ENCODE assay signal across 29 cellular contexts in the genomic region with DNA sequence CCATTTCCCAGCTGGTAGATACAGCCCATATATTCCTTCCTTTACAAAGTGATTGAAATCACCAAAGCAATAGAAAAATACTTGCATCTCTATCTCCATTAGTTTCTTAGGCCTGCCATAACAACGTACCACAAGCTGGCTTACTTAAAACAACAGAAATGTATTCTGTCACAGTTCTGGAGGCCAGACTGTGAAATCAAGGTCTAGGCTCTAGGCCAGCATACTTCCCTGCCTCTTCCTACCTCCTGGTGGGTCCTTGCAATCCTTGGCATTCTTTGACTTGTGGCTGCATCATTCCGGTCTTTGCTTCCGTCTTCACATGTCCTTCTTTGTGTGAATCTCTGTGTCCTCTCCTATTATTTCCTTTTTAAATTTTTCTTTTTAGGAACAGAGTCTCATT.
"Had no signal": no experiment of that assay in that cellular context is flagged by ENCODE, and none has a peak within 500 bp of the region (broad histone marks: within the 10 kb centered on the region; RNA-seq: fewer than 3 reads in every experiment).

No MANE protein-coding gene starts in this region.

- H3K36me3 Mint-ChIP-seq: activated CD4-positive, alpha-beta memory T cell treated with anti-CD3 and anti-CD28 coated beads for 36 hours; activated naive CD4-positive, alpha-beta T cell treated with anti-CD3 and anti-CD28 coated beads, Interleukin-2, amount 10 ng/mL, durations not matched to agents 7 days and 5 days; activated naive CD8-positive, alpha-beta T cell treated with anti-CD3 and anti-CD28 coated beads, Interleukin-2, amount 10 ng/mL, durations not matched to agents 7 days and 5 days had no signal

- H3K4me3 ChIP-seq: body of pancreas, cardiac muscle cell, left ventricle myocardium inferior, lung, pancreas, psoas muscle, sigmoid colon, smooth muscle cell, thoracic aorta had no signal

- H3K27me3 ChIP-seq: body of pancreas, cardiac muscle cell, pancreas, sigmoid colon had no signal

- H3K27me3 Mint-ChIP-seq: activated CD4-positive, alpha-beta memory T cell treated with anti-CD3 and anti-CD28 coated beads for 36 hours; activated CD4-positive, alpha-beta T cell treated with anti-CD3 and anti-CD28 coated beads, Interleukin-2, amount 10 ng/mL, durations not matched to agents 24 days and 14 days; activated naive CD4-positive, alpha-beta T cell treated with anti-CD3 and anti-CD28 coated beads, Interleukin-2, amount 10 ng/mL, durations not matched to agents 7 days and 5 days; activated naive CD8-positive, alpha-beta T cell treated with anti-CD3 and anti-CD28 coated beads, Interleukin-2, amount 10 ng/mL, durations not matched to agents 7 days and 5 days had no signal

- H3K4me1 Mint-ChIP-seq: activated CD4-positive, alpha-beta T cell treated with anti-CD3 and anti-CD28 coated beads, Interleukin-2, amount 10 ng/mL, durations not matched to agents 24 days and 14 days; activated naive CD4-positive, alpha-beta T cell treated with anti-CD3 and anti-CD28 coated beads, Interleukin-2, amount 10 ng/mL, durations not matched to agents 7 days and 5 days; activated naive CD8-positive, alpha-beta T cell treated with anti-CD3 and anti-CD28 coated beads, Interleukin-2, amount 10 ng/mL, durations not matched to agents 7 days and 5 days; naive thymus-derived CD4-positive, alpha-beta T cell had no signal

- H3K4me2 ChIP-seq: smooth muscle cell had no signal

- H3K9me3 ChIP-seq: body of pancreas, pancreas, psoas muscle, sigmoid colon had no signal

- ATAC-seq: body of pancreas; naive thymus-derived CD4-positive, alpha-beta T cell; pancreas; psoas muscle had no signal

- H3K27ac ChIP-seq: body of pancreas, cardiac muscle cell, left ventricle myocardium inferior, pancreas, psoas muscle, sigmoid colon, thoracic aorta had no signal

- H3K36me3 ChIP-seq: cardiac muscle cell, left ventricle myocardium inferior, pancreas, sigmoid colon, thoracic aorta had no signal

- H3K27ac Mint-ChIP-seq: activated CD4-positive, alpha-beta memory T cell treated with anti-CD3 and anti-CD28 coated beads for 36 hours; activated CD4-positive, alpha-beta T cell treated with anti-CD3 and anti-CD28 coated beads, Interleukin-2, amount 10 ng/mL, durations not matched to agents 24 days and 14 days; activated naive CD4-positive, alpha-beta T cell treated with anti-CD3 and anti-CD28 coated beads, Interleukin-2, amount 10 ng/mL, durations not matched to agents 7 days and 5 days; activated naive CD8-positive, alpha-beta T cell treated with anti-CD3 and anti-CD28 coated beads, Interleukin-2, amount 10 ng/mL, durations not matched to agents 7 days and 5 days; activated T-helper 1 cell treated with anti-CD3 and anti-CD28 coated beads, Interleukin-12 subunit alpha, Interleukin-12 subunit beta, Interleukin-2, Interleukin-4 antibody, amounts not matched to agents 30 ng/mL and 10 ng/mL and 1 ng/mL, durations not matched to agents 14 hours and 24 hours and 36 hours; mesothelial cell of epicardium; naive thymus-derived CD4-positive, alpha-beta T cell; T-helper 1 cell treated with Interleukin-12 subunit alpha and Interleukin-12 subunit beta and Interleukin-4 antibody, amounts not matched to agents 30 μg/mL and 1 μg/mL, for 36 hours had no signal

- DNase-seq: activated CD4-positive, alpha-beta memory T cell treated with anti-CD3 and anti-CD28 coated beads for 36 hours; activated CD4-positive, alpha-beta T cell treated with anti-CD3 and anti-CD28 coated beads, Interleukin-2, amount 10 ng/mL, durations not matched to agents 24 days and 14 days; activated CD4-positive, CD25-positive, alpha-beta regulatory T cell treated with anti-CD3 and anti-CD28 coated beads, Interleukin-2, amount 50 U/mL, for 72 hours; activated CD8-positive, alpha-beta memory T cell treated with anti-CD3 and anti-CD28 coated beads, Interleukin-2, amount 50 U/mL, for 4 hours; activated effector memory CD4-positive, alpha-beta T cell treated with anti-CD3 and anti-CD28 coated beads, Interleukin-2, amount 50 U/mL, for 16 hours; activated naive CD4-positive, alpha-beta T cell treated with anti-CD3 and anti-CD28 coated beads, Interleukin-2, amount 10 ng/mL, durations not matched to agents 7 days and 5 days; activated naive CD8-positive, alpha-beta T cell treated with anti-CD3 and anti-CD28 coated beads, Interleukin-2, amount 10 ng/mL, durations not matched to agents 7 days and 5 days; activated T-cell treated with anti-CD3 and anti-CD28 coated beads, Interleukin-2, amount 50 U/mL, for 1 hour; amniotic stem cell; body of pancreas; cerebellar nuclear complex; cortex of kidney; left ventricle myocardium inferior; naive thymus-derived CD4-positive, alpha-beta T cell; pancreas; psoas muscle; sigmoid colon; stimulated activated CD4-positive, alpha-beta T cell treated with anti-CD3 and anti-CD28 coated beads, Interleukin-2, amount 100 ng/mL, for 24 hours; stimulated activated naive CD4-positive, alpha-beta T cell treated with Interleukin-2 at 50 U/mL for 16 hours; SW 1271; T1000; trophoblast cell had no signal

- H3K4me1 ChIP-seq: body of pancreas, left ventricle myocardium inferior, pancreas, psoas muscle, sigmoid colon had no signal

- H3K4me3 Mint-ChIP-seq: activated CD4-positive, alpha-beta memory T cell treated with anti-CD3 and anti-CD28 coated beads for 36 hours; activated CD4-positive, alpha-beta T cell treated with anti-CD3 and anti-CD28 coated beads, Interleukin-2, amount 10 ng/mL, durations not matched to agents 24 days and 14 days; activated naive CD4-positive, alpha-beta T cell treated with anti-CD3 and anti-CD28 coated beads, Interleukin-2, amount 10 ng/mL, durations not matched to agents 7 days and 5 days; activated naive CD8-positive, alpha-beta T cell treated with anti-CD3 and anti-CD28 coated beads, Interleukin-2, amount 10 ng/mL, durations not matched to agents 7 days and 5 days; activated T-helper 1 cell treated with anti-CD3 and anti-CD28 coated beads, Interleukin-12 subunit alpha, Interleukin-12 subunit beta, Interleukin-2, Interleukin-4 antibody, amounts not matched to agents 30 ng/mL and 10 ng/mL and 1 ng/mL, durations not matched to agents 14 hours and 24 hours and 36 hours; mesothelial cell of epicardium; naive thymus-derived CD4-positive, alpha-beta T cell; T-helper 1 cell treated with Interleukin-12 subunit alpha and Interleukin-12 subunit beta and Interleukin-4 antibody, amounts not matched to agents 30 μg/mL and 1 μg/mL, for 36 hours had no signal
